1 cellular context compared by ENCODE assay signal in the genomic region with DNA sequence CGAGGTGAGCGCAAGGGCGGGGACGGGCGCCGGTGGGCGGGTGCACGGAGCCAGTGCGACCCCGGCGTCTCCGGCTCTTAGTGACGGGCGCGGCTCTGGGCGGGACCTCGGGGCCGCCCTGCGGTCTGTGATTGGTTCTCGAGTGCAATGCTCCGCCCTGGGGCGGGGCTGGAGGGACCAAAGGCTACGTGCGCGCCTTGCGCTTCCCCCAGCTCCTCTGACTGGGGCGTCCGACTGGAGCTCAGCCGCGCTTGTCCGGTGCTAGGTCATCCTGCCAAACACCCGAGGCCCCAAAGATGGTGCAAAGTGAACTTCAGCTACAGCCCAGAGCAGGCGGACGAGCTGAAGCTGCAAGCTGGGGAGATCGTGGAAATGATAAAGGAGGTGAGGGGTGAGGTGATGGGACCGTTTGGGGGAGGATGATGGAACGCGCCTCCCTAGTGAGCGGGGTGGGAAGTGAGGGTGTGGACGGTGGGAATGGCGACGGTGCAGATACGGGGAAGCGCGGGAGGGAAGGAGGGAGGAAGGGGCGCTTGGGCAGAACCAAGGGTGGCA.
A peak's percentile ranks its signal among the peaks of the same experiment; 100 is the strongest.
TF ChIP-seq lines count a peak whose summit lies in the region.

No MANE protein-coding gene starts in this region.

TF ChIP-seq in HepG2, 621 proteins besides CTCF, POLR2A, EP300 and RAD21 (continued from another document and continues in another):
- TF ChIP-seq ZNF224 (CRISPR knock-in tag; IDR thresholded peaks at IDR 0.05) = 0 out of 2 replicates have a peak, but pooled peaks have one; percentile 22
- no peak for TF ChIP-seq MXD4 (CRISPR knock-in tag; IDR thresholded peaks at IDR 0.05)
- peak; percentile 63; the same call in 1 of the 2 replicates for TF ChIP-seq SMAD3 (CRISPR knock-in tag; IDR thresholded peaks at IDR 0.05)
- peak; percentile 75; the same call in 1 of the 2 replicates for TF ChIP-seq TAF1 (CRISPR knock-in tag; IDR thresholded peaks at IDR 0.05)
- TF ChIP-seq ZMYM4 (CRISPR knock-in tag; IDR thresholded peaks at IDR 0.05) = peak; percentile 62; the same call in 1 of the 2 replicates
- TF ChIP-seq SNAPC4 (CRISPR knock-in tag; IDR thresholded peaks at IDR 0.05) = no peak
- TF ChIP-seq, protein P1, sequence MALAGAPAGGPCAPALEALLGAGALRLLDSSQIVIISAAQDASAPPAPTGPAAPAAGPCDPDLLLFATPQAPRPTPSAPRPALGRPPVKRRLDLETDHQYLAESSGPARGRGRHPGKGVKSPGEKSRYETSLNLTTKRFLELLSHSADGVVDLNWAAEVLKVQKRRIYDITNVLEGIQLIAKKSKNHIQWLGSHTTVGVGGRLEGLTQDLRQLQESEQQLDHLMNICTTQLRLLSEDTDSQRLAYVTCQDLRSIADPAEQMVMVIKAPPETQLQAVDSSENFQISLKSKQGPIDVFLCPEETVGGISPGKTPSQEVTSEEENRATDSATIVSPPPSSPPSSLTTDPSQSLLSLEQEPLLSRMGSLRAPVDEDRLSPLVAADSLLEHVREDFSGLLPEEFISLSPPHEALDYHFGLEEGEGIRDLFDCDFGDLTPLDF (CRISPR knock-in tag; IDR thresholded peaks at IDR 0.05) = peak; percentile 36; the same call in 1 of the 2 replicates
- TF ChIP-seq, protein P2, sequence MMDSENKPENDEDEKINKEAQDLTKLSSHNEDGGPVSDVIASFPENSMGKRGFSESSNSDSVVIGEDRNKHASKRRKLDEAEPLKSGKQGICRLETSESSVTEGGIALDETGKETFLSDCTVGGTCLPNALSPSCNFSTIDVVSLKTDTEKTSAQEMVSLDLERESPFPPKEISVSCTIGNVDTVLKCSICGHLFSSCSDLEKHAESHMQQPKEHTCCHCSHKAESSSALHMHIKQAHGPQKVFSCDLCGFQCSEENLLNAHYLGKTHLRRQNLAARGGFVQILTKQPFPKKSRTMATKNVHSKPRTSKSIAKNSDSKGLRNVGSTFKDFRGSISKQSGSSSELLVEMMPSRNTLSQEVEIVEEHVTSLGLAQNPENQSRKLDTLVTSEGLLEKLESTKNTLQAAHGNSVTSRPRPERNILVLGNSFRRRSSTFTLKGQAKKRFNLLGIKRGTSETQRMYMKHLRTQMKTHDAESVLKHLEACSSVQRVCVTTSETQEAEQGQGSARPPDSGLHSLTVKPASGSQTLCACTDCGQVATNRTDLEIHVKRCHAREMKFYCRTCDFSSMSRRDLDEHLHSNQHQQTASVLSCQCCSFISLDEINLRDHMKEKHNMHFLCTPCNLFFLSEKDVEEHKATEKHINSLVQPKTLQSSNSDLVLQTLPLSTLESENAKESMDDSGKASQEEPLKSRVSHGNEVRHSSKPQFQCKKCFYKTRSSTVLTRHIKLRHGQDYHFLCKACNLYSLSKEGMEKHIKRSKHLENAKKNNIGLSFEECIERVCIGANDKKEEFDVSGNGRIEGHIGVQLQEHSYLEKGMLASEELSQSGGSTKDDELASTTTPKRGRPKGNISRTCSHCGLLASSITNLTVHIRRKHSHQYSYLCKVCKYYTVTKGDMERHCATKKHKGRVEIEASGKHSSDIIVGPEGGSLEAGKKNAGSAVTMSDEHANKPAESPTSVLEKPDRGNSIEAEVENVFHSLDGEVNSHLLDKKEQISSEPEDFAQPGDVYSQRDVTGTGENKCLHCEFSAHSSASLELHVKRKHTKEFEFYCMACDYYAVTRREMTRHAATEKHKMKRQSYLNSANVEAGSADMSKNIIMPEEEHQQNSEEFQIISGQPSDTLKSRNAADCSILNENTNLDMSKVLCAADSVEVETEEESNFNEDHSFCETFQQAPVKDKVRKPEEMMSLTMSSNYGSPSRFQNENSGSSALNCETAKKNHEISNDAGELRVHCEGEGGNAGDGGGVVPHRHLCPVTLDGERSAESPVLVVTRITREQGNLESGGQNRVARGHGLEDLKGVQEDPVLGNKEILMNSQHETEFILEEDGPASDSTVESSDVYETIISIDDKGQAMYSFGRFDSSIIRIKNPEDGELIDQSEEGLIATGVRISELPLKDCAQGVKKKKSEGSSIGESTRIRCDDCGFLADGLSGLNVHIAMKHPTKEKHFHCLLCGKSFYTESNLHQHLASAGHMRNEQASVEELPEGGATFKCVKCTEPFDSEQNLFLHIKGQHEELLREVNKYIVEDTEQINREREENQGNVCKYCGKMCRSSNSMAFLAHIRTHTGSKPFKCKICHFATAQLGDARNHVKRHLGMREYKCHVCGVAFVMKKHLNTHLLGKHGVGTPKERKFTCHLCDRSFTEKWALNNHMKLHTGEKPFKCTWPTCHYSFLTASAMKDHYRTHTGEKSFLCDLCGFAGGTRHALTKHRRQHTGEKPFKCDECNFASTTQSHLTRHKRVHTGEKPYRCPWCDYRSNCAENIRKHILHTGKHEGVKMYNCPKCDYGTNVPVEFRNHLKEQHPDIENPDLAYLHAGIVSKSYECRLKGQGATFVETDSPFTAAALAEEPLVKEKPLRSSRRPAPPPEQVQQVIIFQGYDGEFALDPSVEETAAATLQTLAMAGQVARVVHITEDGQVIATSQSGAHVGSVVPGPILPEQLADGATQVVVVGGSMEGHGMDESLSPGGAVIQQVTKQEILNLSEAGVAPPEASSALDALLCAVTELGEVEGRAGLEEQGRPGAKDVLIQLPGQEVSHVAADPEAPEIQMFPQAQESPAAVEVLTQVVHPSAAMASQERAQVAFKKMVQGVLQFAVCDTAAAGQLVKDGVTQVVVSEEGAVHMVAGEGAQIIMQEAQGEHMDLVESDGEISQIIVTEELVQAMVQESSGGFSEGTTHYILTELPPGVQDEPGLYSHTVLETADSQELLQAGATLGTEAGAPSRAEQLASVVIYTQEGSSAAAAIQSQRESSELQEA (CRISPR knock-in tag; IDR thresholded peaks at IDR 0.05; ENCODE audit: not compliant biosample characterization) = no peak
- TF ChIP-seq, protein P3, sequence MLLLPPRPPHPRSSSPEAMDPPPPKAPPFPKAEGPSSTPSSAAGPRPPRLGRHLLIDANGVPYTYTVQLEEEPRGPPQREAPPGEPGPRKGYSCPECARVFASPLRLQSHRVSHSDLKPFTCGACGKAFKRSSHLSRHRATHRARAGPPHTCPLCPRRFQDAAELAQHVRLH (CRISPR knock-in tag; IDR thresholded peaks at IDR 0.05; ENCODE audit: borderline replicate concordance, low read depth) = no peak
- TF ChIP-seq NFE2 (CRISPR knock-in tag; IDR thresholded peaks at IDR 0.05) = no peak
- TF ChIP-seq ZNF484 (CRISPR knock-in tag; IDR thresholded peaks at IDR 0.05; ENCODE audit: borderline replicate concordance, low read depth) = no peak
- no peak for TF ChIP-seq ZNF605 (CRISPR knock-in tag; IDR thresholded peaks at IDR 0.05)
- no peak for TF ChIP-seq ZNF780A (CRISPR knock-in tag; IDR thresholded peaks at IDR 0.05)
- TF ChIP-seq, protein P4, sequence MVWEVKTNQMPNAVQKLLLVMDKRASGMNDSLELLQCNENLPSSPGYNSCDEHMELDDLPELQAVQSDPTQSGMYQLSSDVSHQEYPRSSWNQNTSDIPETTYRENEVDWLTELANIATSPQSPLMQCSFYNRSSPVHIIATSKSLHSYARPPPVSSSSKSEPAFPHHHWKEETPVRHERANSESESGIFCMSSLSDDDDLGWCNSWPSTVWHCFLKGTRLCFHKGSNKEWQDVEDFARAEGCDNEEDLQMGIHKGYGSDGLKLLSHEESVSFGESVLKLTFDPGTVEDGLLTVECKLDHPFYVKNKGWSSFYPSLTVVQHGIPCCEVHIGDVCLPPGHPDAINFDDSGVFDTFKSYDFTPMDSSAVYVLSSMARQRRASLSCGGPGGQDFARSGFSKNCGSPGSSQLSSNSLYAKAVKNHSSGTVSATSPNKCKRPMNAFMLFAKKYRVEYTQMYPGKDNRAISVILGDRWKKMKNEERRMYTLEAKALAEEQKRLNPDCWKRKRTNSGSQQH (CRISPR knock-in tag; IDR thresholded peaks at IDR 0.05; ENCODE audit: low read depth) = peak; percentile 87; the same call in 1 of the 2 replicates
- TF ChIP-seq, protein P5, sequence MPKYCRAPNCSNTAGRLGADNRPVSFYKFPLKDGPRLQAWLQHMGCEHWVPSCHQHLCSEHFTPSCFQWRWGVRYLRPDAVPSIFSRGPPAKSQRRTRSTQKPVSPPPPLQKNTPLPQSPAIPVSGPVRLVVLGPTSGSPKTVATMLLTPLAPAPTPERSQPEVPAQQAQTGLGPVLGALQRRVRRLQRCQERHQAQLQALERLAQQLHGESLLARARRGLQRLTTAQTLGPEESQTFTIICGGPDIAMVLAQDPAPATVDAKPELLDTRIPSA (CRISPR knock-in tag; IDR thresholded peaks at IDR 0.05; ENCODE audit: borderline replicate concordance) = no peak
- peak; percentile 8; the same call in 1 of the 2 replicates for TF ChIP-seq ZNF790 (CRISPR knock-in tag; IDR thresholded peaks at IDR 0.05; ENCODE audit: borderline replicate concordance)
- 0 out of 2 replicates have a peak, but pooled peaks have one; percentile 20 for TF ChIP-seq MIER3 (CRISPR knock-in tag; IDR thresholded peaks at IDR 0.05; ENCODE audit: borderline replicate concordance)
- TF ChIP-seq PTBP1 (IDR thresholded peaks at IDR 0.05; ENCODE audit: low read depth, low read length, poor library complexity, severe bottlenecking) = no peak
- TF ChIP-seq TEAD3 (CRISPR knock-in tag; optimal IDR thresholded peaks at IDR 0.05; ENCODE audit: borderline replicate concordance) = no peak
- TF ChIP-seq ZNF274 (CRISPR knock-in tag; IDR thresholded peaks at IDR 0.05) = no peak
- TF ChIP-seq ZNF451 (CRISPR knock-in tag; IDR thresholded peaks at IDR 0.05) = no peak
- no peak; the same call in 1 of the 2 replicates for TF ChIP-seq PITX1 (CRISPR knock-in tag; IDR thresholded peaks at IDR 0.05)
- TF ChIP-seq ZNF326 (CRISPR knock-in tag; IDR thresholded peaks at IDR 0.05; ENCODE audit: borderline replicate concordance) = no peak
- TF ChIP-seq CAMTA2 (CRISPR knock-in tag; IDR thresholded peaks at IDR 0.05; ENCODE audit: borderline replicate concordance) = no peak
- no peak for TF ChIP-seq ZNF576 (CRISPR knock-in tag; IDR thresholded peaks at IDR 0.05)
- TF ChIP-seq TCF7L2 (IDR thresholded peaks at IDR 0.05; ENCODE audit: low read depth, low read length) = no peak
- no peak for TF ChIP-seq ATRX (CRISPR knock-in tag; IDR thresholded peaks at IDR 0.05; ENCODE audit: borderline replicate concordance)
- no peak for TF ChIP-seq ZNF703 (CRISPR knock-in tag; IDR thresholded peaks at IDR 0.05; ENCODE audit: borderline replicate concordance)
- TF ChIP-seq, protein P6, sequence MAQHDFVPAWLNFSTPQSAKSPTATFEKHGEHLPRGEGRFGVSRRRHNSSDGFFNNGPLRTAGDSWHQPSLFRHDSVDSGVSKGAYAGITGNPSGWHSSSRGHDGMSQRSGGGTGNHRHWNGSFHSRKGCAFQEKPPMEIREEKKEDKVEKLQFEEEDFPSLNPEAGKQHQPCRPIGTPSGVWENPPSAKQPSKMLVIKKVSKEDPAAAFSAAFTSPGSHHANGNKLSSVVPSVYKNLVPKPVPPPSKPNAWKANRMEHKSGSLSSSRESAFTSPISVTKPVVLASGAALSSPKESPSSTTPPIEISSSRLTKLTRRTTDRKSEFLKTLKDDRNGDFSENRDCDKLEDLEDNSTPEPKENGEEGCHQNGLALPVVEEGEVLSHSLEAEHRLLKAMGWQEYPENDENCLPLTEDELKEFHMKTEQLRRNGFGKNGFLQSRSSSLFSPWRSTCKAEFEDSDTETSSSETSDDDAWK (CRISPR knock-in tag; IDR thresholded peaks at IDR 0.05) = no peak
- peak; percentile 79; the same call in 1 of the 2 replicates for TF ChIP-seq DNMT1 (CRISPR knock-in tag; IDR thresholded peaks at IDR 0.05)
- no peak for TF ChIP-seq HOXA5 (CRISPR knock-in tag; IDR thresholded peaks at IDR 0.05)
- no peak for TF ChIP-seq ZNF7 (CRISPR knock-in tag; IDR thresholded peaks at IDR 0.05)
- peak; percentile 97 for TF ChIP-seq POLR2AphosphoS5 (IDR thresholded peaks at IDR 0.05; ENCODE audit: low read depth, low read length)
- no peak for TF ChIP-seq NR0B2 (CRISPR knock-in tag; IDR thresholded peaks at IDR 0.05)
- peak; percentile 63; the same call in 1 of the 2 replicates for TF ChIP-seq GFI1 (CRISPR knock-in tag; IDR thresholded peaks at IDR 0.05; ENCODE audit: borderline replicate concordance)
- TF ChIP-seq, protein P7, sequence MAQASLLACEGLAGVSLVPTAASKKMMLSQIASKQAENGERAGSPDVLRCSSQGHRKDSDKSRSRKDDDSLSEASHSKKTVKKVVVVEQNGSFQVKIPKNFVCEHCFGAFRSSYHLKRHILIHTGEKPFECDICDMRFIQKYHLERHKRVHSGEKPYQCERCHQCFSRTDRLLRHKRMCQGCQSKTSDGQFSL (CRISPR knock-in tag; IDR thresholded peaks at IDR 0.05) = no peak
